9 cellular contexts compared by ENCODE assay signal in the genomic region with DNA sequence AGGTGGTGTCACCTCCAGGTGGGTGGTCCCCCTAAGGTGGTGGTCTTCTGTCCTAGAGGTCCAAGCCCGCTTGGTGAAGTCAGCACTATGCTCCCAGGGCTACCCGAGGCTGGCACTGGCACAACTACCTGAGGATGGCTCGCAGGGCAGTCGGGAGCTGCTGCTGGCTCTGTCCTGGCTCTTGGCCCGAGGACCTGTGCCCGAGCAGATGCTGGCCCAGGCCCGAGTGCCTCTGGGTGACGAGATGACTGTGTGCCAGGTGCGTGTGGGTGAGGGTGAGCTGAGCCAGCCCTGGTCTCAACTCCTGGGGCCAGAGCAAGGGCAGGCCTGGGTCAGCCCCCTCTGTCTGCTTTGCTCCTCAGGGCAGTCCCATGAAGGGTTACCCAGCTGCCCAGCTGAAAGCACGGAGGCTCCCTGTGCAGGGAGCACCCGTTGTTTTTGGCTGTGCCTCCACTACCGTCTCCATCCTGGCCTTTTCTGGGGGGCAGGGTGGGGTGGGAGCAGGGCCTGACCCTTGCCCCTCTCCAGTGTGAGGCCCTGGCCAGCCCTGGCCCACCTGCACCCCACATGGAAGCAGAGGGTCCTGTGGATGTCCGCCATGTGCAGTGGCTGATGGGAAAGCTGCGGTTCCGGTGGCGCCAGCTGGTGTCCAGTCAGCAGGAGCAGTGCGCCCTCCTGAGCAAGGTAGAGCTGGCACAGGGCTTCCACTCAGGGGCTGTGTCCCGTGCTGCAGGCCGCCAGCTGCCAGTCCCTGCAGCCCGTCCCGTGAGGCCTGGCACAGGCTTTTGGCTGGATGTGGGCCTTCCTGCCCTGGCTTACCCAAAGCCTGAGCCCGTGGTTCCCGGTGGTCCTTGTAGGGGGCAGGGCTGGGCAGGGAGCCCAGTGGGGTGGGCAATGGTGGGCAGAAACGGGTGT. TPM values are rescaled to one million over a fixed set of nuclear protein-coding genes. Genes with fewer than 3 reads are reported as not detected.
A peak's percentile ranks its signal among the peaks of the same experiment; 100 is the strongest.
DNase-seq lines count a peak whose midpoint lies in the region; ATAC-seq and TF ChIP-seq lines count a peak whose summit lies in the region.
"Had no signal": no experiment of that assay in that cellular context is flagged by ENCODE, and none has a peak within 500 bp of the region (broad histone marks: within the 10 kb centered on the region; RNA-seq: fewer than 3 reads in every experiment).

No MANE protein-coding gene starts in this region.

- no peak overlapping the region for H3K4me2 ChIP-seq in neural cell (ENCODE audit: low read length)

- CTCF ChIA-PET in CD4-positive, alpha-beta T cell (lab: Charles Lee), result interaction anchor here (0.9 to 6.3 kb wide), 3 partner anchors 11 to 44 kb away, joined by 3 to 155 read pairs (median 4); no protein-coding TSS in a partner anchor

- H3K36me3 ChIP-seq in MG63 (peaks cover 3% of the 10 kb centered on the region), neural cell (ENCODE audit: insufficient read depth, low read length) (no peaks in the 10 kb centered on the region)

- DNase-seq in CD4-positive, alpha-beta T cell, result peak in 1 of 10 experiments; percentile 23
- DNase-seq in MG63 (no peak), coronary artery (ENCODE audit: low spot score) (peak; percentile 79), inferior parietal cortex (ENCODE audit: extremely low spot score) (no peak), GM13976 (ENCODE audit: low spot score) (no peak)
- DNase-seq: cortex of kidney had no signal

- H3F3A ChIP-seq in neural cell (ENCODE audit: insufficient read depth, low read length, poor library complexity, severe bottlenecking), result no peaks in the 10 kb centered on the region

- H3K4me3 ChIP-seq in MG63 (peak overlapping the region; percentile 73), coronary artery (peak overlapping the region; percentile 93), neural cell (ENCODE audit: low read length) (peak overlapping the region; percentile 93)

- no peak overlapping the region for H2AFZ ChIP-seq in neural cell (ENCODE audit: low read depth, low read length)

- in situ Hi-C loops in GM13976 (cut with MboI; ENCODE audit: low sequenced_read_pairs, unreplicated experiment), result no loop called here

- intact Hi-C loops in CD4-positive, alpha-beta T cell (cut with DNase I, micrococcal nuclease), result loop anchor here (5.0 to 10.0 kb wide), 3 partner anchors 95 to 698 kb away; a partner anchor contains a TSS

- H3K9me3 ChIP-seq in CD4-positive, alpha-beta T cell (ENCODE audit: control insufficient read depth, low read length), result no peaks in the 10 kb centered on the region
- H3K9me3 ChIP-seq in MG63 (no peaks in the 10 kb centered on the region), neural cell (ENCODE audit: low read length) (no peaks in the 10 kb centered on the region)

- POLR2A ChIA-PET in CD4-positive, alpha-beta T cell (lab: Charles Lee), result interaction anchor here (1.0 to 3.9 kb wide), 6 partner anchors 13 to 471 kb away, joined by 3 to 154 read pairs (median 4); a partner anchor contains a TSS

- H3K27ac Mint-ChIP-seq in CD4-positive, alpha-beta T cell, result peak overlapping the region; percentile 91

- no peaks in the 10 kb centered on the region for H3K27me3 Mint-ChIP-seq in CD4-positive, alpha-beta T cell

- H4K20me1 ChIP-seq in neural cell (ENCODE audit: insufficient read depth), result no peaks in the 10 kb centered on the region

- peaks cover 12% of the 10 kb centered on the region for H3K36me3 Mint-ChIP-seq in CD4-positive, alpha-beta T cell (ENCODE audit: low read depth)

- no peaks in the 10 kb centered on the region for H3K9me2 ChIP-seq in neural cell (ENCODE audit: insufficient read depth, low read length)

- H3K9ac ChIP-seq in neural cell (ENCODE audit: low read length), result no peak overlapping the region

- no peaks in the 10 kb centered on the region for H3K27me3 ChIP-seq in CD4-positive, alpha-beta T cell (ENCODE audit: control insufficient read depth, insufficient read depth, low read length)
- H3K27me3 ChIP-seq in MG63 (no peaks in the 10 kb centered on the region), neural cell (ENCODE audit: insufficient read depth, low read depth, low read length) (peaks cover 7% of the 10 kb centered on the region)

- TF ChIP-seq CTCF in CD4-positive, alpha-beta T cell (IDR thresholded peaks at IDR 0.05), result no peak
- TF ChIP-seq CTCF in coronary artery (IDR thresholded peaks at IDR 0.05), result no peak
- no peak for TF ChIP-seq CTCF in neural cell (IDR thresholded peaks at IDR 0.05; ENCODE audit: poor library complexity, severe bottlenecking)
- no peak for TF ChIP-seq CTCF in GM13976 (IDR thresholded peaks at IDR 0.05; ENCODE audit: borderline replicate concordance, control extremely low read depth, extremely low read depth, insufficient read depth, missing control alignments)

- H3K27ac ChIP-seq in CD4-positive, alpha-beta T cell (ENCODE audit: low read depth, low read length), result peak overlapping the region; percentile 95
- peak overlapping the region in 1 of 2 donors; percentile 100 for H3K27ac ChIP-seq in coronary artery
- no peak overlapping the region for H3K27ac ChIP-seq in neural cell (ENCODE audit: low read length)

- no peak for TF ChIP-seq RAD21 in neural cell (conservative IDR thresholded peaks at IDR 0.05)

- peaks cover 18% of the 10 kb centered on the region for H3K4me1 Mint-ChIP-seq in CD4-positive, alpha-beta T cell (ENCODE audit: low read depth)

- no peak for ATAC-seq in CD4-positive, alpha-beta T cell (ENCODE audit: poor library complexity)
- ATAC-seq in HG03432 (IDR thresholded peaks at IDR 0.05; ENCODE audit: unreplicated experiment) (no peak), GM19395 (IDR thresholded peaks at IDR 0.05; ENCODE audit: unreplicated experiment) (no peak)

- peak overlapping the region; percentile 89 for H3K4me3 Mint-ChIP-seq in CD4-positive, alpha-beta T cell

- no peaks in the 10 kb centered on the region for H3K9me3 Mint-ChIP-seq in CD4-positive, alpha-beta T cell

- H3K79me2 ChIP-seq in neural cell (replicated peaks; ENCODE audit: insufficient read depth, low read length), result no peaks in the 10 kb centered on the region

- no peak for TF ChIP-seq EP300 in neural cell (conservative IDR thresholded peaks at IDR 0.05; ENCODE audit: poor library complexity, severe bottlenecking)

TF ChIP-seq in neural cell, 6 proteins besides CTCF, POLR2A, EP300 and RAD21:
- no peak for TF ChIP-seq POLR2AphosphoS5 (IDR thresholded peaks at IDR 0.05)
TF ChIP-seq in neural cell: peak in this region for 0.

RNA-seq across cellular contexts. Expression of a gene that starts 1.3 kb away (rescaled TPM):
- 100 to 1,000 TPM; 102 to 108 TPM for total RNA-seq in CD4-positive, alpha-beta T cell
- 29.3 and 58.1 TPM in 2 replicates for total RNA-seq in MG63 (2014; rRNA removed; shearing (Covaris generic); ENCODE audit: low replicate concordance)
- polyA plus RNA-seq in neural cell, result 18.9 and 28.1 TPM in 2 replicates
- polyA minus RNA-seq in neural cell, result 9.3 and 12.7 TPM in 2 replicates

RNA-seq across cellular contexts. Expression of a gene that starts 5.6 kb away (rescaled TPM):
- total RNA-seq in CD4-positive, alpha-beta T cell, result 100 to 1,000 TPM; 250 to 258 TPM
- total RNA-seq in MG63 (2014; rRNA removed; shearing (Covaris generic); ENCODE audit: low replicate concordance), result 17.3 TPM in 1 of 2 replicates, not detected in the other
- 0.58 and 0.82 TPM in 2 replicates for polyA plus RNA-seq in neural cell
- 1.2 TPM in 1 of 2 replicates, not detected in the other for polyA minus RNA-seq in neural cell

RNA-seq across cellular contexts. Expression of a gene that starts 17.7 kb away (rescaled TPM):
- 10 to 100 TPM; 62.5 to 68.3 TPM for total RNA-seq in CD4-positive, alpha-beta T cell
- 129 and 270 TPM in 2 replicates for total RNA-seq in MG63 (2014; rRNA removed; shearing (Covaris generic); ENCODE audit: low replicate concordance)
- polyA plus RNA-seq in neural cell, result 214 and 258 TPM in 2 replicates
- 85.4 and 87.6 TPM in 2 replicates for polyA minus RNA-seq in neural cell

RNA-seq across cellular contexts. Expression of a gene that starts 34.1 kb away (rescaled TPM):
- 1 to 10 TPM; 1.6 to 1.7 TPM for total RNA-seq in CD4-positive, alpha-beta T cell
- 7.1 and 17.0 TPM in 2 replicates for total RNA-seq in MG63 (2014; rRNA removed; shearing (Covaris generic); ENCODE audit: low replicate concordance)
- 19.5 and 26.6 TPM in 2 replicates for polyA plus RNA-seq in neural cell
- 21.2 and 26.3 TPM in 2 replicates for polyA minus RNA-seq in neural cell

Comparison
In these comparisons a context has a peak if more than half of its experiments do, and no peak if none do; other contexts are left out.
1. RNA of a gene that starts 5.6 kb away (total RNA-seq): 250 to 258 TPM in CD4-positive, alpha-beta T cell; 17.3 TPM in MG63; every median in the first group is over 10 times any median in the second.
2. Peak in every context shown above with its lines, with median percentiles within 50 percentile points of each other: H3K4me3 ChIP-seq.